21 cellular contexts compared by ENCODE assay signal in genomic region chr15:96460106-96460505, GRCh38.
A peak's percentile ranks its signal among the peaks of the same experiment; 100 is the strongest.
DNase-seq lines count a peak whose midpoint lies in the region; ATAC-seq lines count a peak whose summit lies in the region.
"Had no signal": no experiment of that assay in that cellular context is flagged by ENCODE, and none has a peak within 500 bp of the region (broad histone marks: within the 10 kb centered on the region; RNA-seq: fewer than 3 reads in every experiment).

No MANE protein-coding gene starts in this region.

- no peak overlapping the region for H3K9ac ChIP-seq in mesenchymal stem cell (ENCODE audit: low read length)

- H4K8ac ChIP-seq in mesenchymal stem cell (ENCODE audit: low read length): no peak overlapping the region

- no peaks in the 10 kb centered on the region for H3K9me3 ChIP-seq in mesenchymal stem cell (ENCODE audit: control insufficient read depth, low read length)
- H3K9me3 ChIP-seq: A549, Caco-2 had no signal

- H3K18ac ChIP-seq in mesenchymal stem cell (ENCODE audit: low read depth in 1 of 2, low read length in 2 of 2): no peak overlapping the region

- no peak overlapping the region for H2BK5ac ChIP-seq in mesenchymal stem cell (ENCODE audit: low read depth, low read length, poor library complexity, severe bottlenecking)

- intact Hi-C loops in left cardiac atrium (cut with DNase I): no loop called here

- H2BK12ac ChIP-seq in mesenchymal stem cell (ENCODE audit: low read length in 2 of 2): no peak overlapping the region

- ATAC-seq in left cardiac atrium (no peak), HG03457 (IDR thresholded peaks at IDR 0.05; ENCODE audit: unreplicated experiment) (no peak)
- ATAC-seq: A549; CD8-positive, alpha-beta T cell; GM12878; GM23338; HCT116 had no signal

- H3K4me3 ChIP-seq in mesenchymal stem cell (ENCODE audit: insufficient read depth in 1 of 2, low read depth in 1 of 2, low read length in 2 of 2): no peak overlapping the region
- H3K4me3 ChIP-seq: A549, GM12878, GM23338 had no signal

- no peak overlapping the region for H2BK15ac ChIP-seq in mesenchymal stem cell (ENCODE audit: low read depth, poor library complexity, severe bottlenecking)

- no peak overlapping the region for H3K14ac ChIP-seq in mesenchymal stem cell (ENCODE audit: low read length in 2 of 2)

- DNase-seq in Caki2 (ENCODE audit: low read depth) (peak; percentile 19), glomerular visceral epithelial cell (ENCODE audit: extremely low spot score) (peak; percentile 47), kidney tubule cell (ENCODE audit: low spot score) (peak; percentile 84), left cardiac atrium (no peak), mesenchymal stem cell (no peak), C1 segment of cervical spinal cord (lab: John Stamatoyannopoulos, UW) (no peak)
- DNase-seq: 8988T; Caco-2; CD4-positive, CD25-positive, alpha-beta regulatory T cell; CD8-positive, alpha-beta T cell; DMS 273 treated with DMSO at 0.1 percent for 48 hours; DMS79; EL; GDM1; H9 had no signal

- no peaks in the 10 kb centered on the region for H3K4me1 ChIP-seq in mesenchymal stem cell (ENCODE audit: control insufficient read depth, insufficient read depth, low read depth, low read length)
- H3K4me1 ChIP-seq: A549, Caco-2 had no signal

- no peaks in the 10 kb centered on the region for H3K36me3 ChIP-seq in mesenchymal stem cell (ENCODE audit: control insufficient read depth in 1 of 2, insufficient read depth in 2 of 2, low read depth in 1 of 2, low read length in 2 of 2)

- H3K27ac ChIP-seq in mesenchymal stem cell (ENCODE audit: low read length, poor library complexity, severe bottlenecking): no peak overlapping the region
- H3K27ac ChIP-seq: A549, C4-2B had no signal

- H3K27me3 ChIP-seq in mesenchymal stem cell (ENCODE audit: control insufficient read depth in 1 of 2, insufficient read depth in 1 of 2, low read length in 2 of 2): no peaks in the 10 kb centered on the region

- H3K4me2 ChIP-seq in mesenchymal stem cell (ENCODE audit: low read length, poor library complexity, severe bottlenecking): no peak overlapping the region
- H3K4me2 ChIP-seq: A549, GM23338 had no signal

- no peak overlapping the region for H3K4ac ChIP-seq in mesenchymal stem cell (ENCODE audit: low read depth in 1 of 2, low read length in 2 of 2)

- no peaks in the 10 kb centered on the region for H3K79me1 ChIP-seq in mesenchymal stem cell (replicated peaks; ENCODE audit: low read length, poor library complexity, severe bottlenecking)

- H2AK5ac ChIP-seq in mesenchymal stem cell (ENCODE audit: low read length, severe bottlenecking): no peak overlapping the region

- WGBS in mesenchymal stem cell: no CpG with 5 or more reads among the region's 1 CpG

- no peak overlapping the region for H3K23ac ChIP-seq in mesenchymal stem cell (ENCODE audit: low read length in 2 of 2)

- no peak overlapping the region for H2BK120ac ChIP-seq in mesenchymal stem cell (ENCODE audit: low read depth, low read length)

- H4K91ac ChIP-seq in mesenchymal stem cell (ENCODE audit: low read length): no peak overlapping the region

- in situ Hi-C loops in Caki2 (cut with HindIII; ENCODE audit: low pct_unique_long_range_greater_than_20kb, low sequenced_read_pairs): no loop called here

- H2AFZ ChIP-seq in mesenchymal stem cell (ENCODE audit: low read depth, low read length): no peak overlapping the region

Comparison
In these comparisons a context has a peak if more than half of its experiments do, and no peak if none do; other contexts are left out.
1. DNase-seq: peak in Caki2 (single experiment), glomerular visceral epithelial cell (single experiment) and kidney tubule cell (single experiment); none in left cardiac atrium (single experiment), mesenchymal stem cell (single experiment) and C1 segment of cervical spinal cord (0 of 14).